Comparison of ENCODE assay signal across 8 cellular contexts in the genomic region with DNA sequence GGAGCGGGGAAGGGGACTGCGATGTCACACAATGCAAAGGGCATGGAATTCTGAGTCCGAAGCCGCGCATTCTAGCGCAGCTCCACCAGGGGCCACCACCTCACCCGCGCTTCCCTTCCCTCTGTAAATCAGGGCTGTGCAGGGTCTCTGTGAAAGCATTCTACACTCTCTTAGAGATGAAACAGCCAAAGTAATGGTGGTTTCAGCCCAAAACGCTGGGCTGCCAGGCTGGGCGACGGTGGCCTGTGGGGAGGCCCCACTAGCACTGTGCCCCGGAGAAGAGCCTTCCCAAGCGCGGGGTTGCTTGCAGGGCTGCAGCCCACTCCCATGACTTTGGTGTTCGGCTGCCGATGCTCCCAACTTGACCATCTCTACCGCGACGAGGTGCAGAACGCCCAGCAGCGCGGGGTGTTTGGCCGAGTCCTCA.
DNase-seq lines count a peak whose midpoint lies in the region; ATAC-seq and TF ChIP-seq lines count a peak whose summit lies in the region.

No MANE protein-coding gene starts in this region.

- H3K4me3 ChIP-seq in astrocyte of the cerebellum (ENCODE audit: low read depth, low read length), result no peak overlapping the region

- in situ Hi-C loops in astrocyte of the cerebellum (cut with HindIII; ENCODE audit: low sequenced_read_pairs), result no loop called here

- peak; percentile 76 for TF ChIP-seq CTCF in astrocyte of the cerebellum (IDR thresholded peaks at IDR 0.05; ENCODE audit: low read depth, low read length, missing control alignments)

- DNase-seq in DMS153 (lab: John Stamatoyannopoulos, UW) (peak; percentile 47), HuH-7.5 (ENCODE audit: low spot score) (peak; percentile 94), astrocyte of the cerebellum (ENCODE audit: low read depth) (no peak), islet precursor cell (peak; percentile 84), NCI-H187 (lab: John Stamatoyannopoulos, UW) (no peak)

- ATAC-seq in HG03354 (IDR thresholded peaks at IDR 0.05; ENCODE audit: poor library complexity, severe bottlenecking, unreplicated experiment) (no peak), GM19351 (IDR thresholded peaks at IDR 0.05; ENCODE audit: unreplicated experiment) (no peak), GM18907 (IDR thresholded peaks at IDR 0.05; ENCODE audit: unreplicated experiment) (no peak)

Comparison
In these comparisons a context has a peak if more than half of its experiments do, and no peak if none do; other contexts are left out.
1. DNase-seq: peak in DMS153 (single experiment), HuH-7.5 (single experiment) and islet precursor cell (single experiment); none in astrocyte of the cerebellum (single experiment) and NCI-H187 (0 of 2).